ENCODE assay signal across 31 cellular contexts in genomic region chr1:76115186-76115585, GRCh38. TPM values are rescaled to one million over a fixed set of nuclear protein-coding genes. Genes with fewer than 3 reads are reported as not detected.
"Had no signal": no experiment of that assay in that cellular context is flagged by ENCODE, and none has a peak within 500 bp of the region (broad histone marks: within the 10 kb centered on the region; RNA-seq: fewer than 3 reads in every experiment).

No MANE protein-coding gene starts in this region.

- H3K4me2 ChIP-seq: smooth muscle cell had no signal

- H3K27ac Mint-ChIP-seq: immature natural killer cell; naive thymus-derived CD4-positive, alpha-beta T cell; natural killer cell treated with Interleukin-12 subunit alpha and Interleukin-12 subunit beta and Interleukin-15 and Interleukin-18, amount 100 ng/mL, for 72 hours; stimulated activated naive B cell treated with anti-CD40 and anti-IgM and Interleukin-4, amounts not matched to agents 10 μg/mL and 1 μg/mL and 100 μg/mL, for 72 hours had no signal

- FAIRE-seq: islet of Langerhans, kidney, pancreas had no signal

- H3K36me3 Mint-ChIP-seq: immature natural killer cell; natural killer cell treated with Interleukin-12 subunit alpha and Interleukin-12 subunit beta and Interleukin-15 and Interleukin-18, amount 100 ng/mL, for 72 hours; stimulated activated naive B cell treated with anti-CD40 and anti-IgM and Interleukin-4, amounts not matched to agents 10 μg/mL and 1 μg/mL and 100 μg/mL, for 72 hours had no signal

- H3K4me3 ChIP-seq: left lung, lung, mucosa of descending colon, pancreas, prostate gland, right atrium auricular region, right lobe of liver, smooth muscle cell, stomach, testis, thyroid gland, transverse colon, upper lobe of left lung, vagina had no signal

- H3K9me3 Mint-ChIP-seq: immature natural killer cell; natural killer cell treated with Interleukin-12 subunit alpha and Interleukin-12 subunit beta and Interleukin-15 and Interleukin-18, amount 100 ng/mL, for 72 hours; neural crest cell; stimulated activated naive B cell treated with anti-CD40 and anti-IgM and Interleukin-4, amounts not matched to agents 10 μg/mL and 1 μg/mL and 100 μg/mL, for 72 hours had no signal

- ATAC-seq: left lung; mucosa of descending colon; naive thymus-derived CD4-positive, alpha-beta T cell; natural killer cell treated with Interleukin-12 subunit alpha and Interleukin-12 subunit beta and Interleukin-15 and Interleukin-18, amount 100 ng/mL, for 72 hours; pancreas; right lobe of liver; stimulated activated naive B cell treated with anti-CD40 and anti-IgM and Interleukin-4, amounts not matched to agents 10 μg/mL and 1 μg/mL and 100 μg/mL, for 72 hours; stimulated activated naive CD8-positive, alpha-beta T cell treated with anti-CD3 and anti-CD28 coated beads, Interleukin-15, Interleukin-2, amounts not matched to agents 100 U/mL and 50 U/mL, for 24 hours had no signal

- H3K4me1 ChIP-seq: pancreas, prostate gland, right atrium auricular region, right lobe of liver, testis, transverse colon, vagina had no signal

- H3K36me3 ChIP-seq: left lung, pancreas, prostate gland, right atrium auricular region, right lobe of liver, stomach, thyroid gland, transverse colon, upper lobe of left lung, vagina had no signal

- H3K4me3 Mint-ChIP-seq: immature natural killer cell; naive thymus-derived CD4-positive, alpha-beta T cell; natural killer cell treated with Interleukin-12 subunit alpha and Interleukin-12 subunit beta and Interleukin-15 and Interleukin-18, amount 100 ng/mL, for 72 hours; neural crest cell; stimulated activated naive B cell treated with anti-CD40 and anti-IgM and Interleukin-4, amounts not matched to agents 10 μg/mL and 1 μg/mL and 100 μg/mL, for 72 hours had no signal

- DNase-seq: hypothalamus; immature natural killer cell; kidney; left colon; left lung; midbrain; mucosa of descending colon; naive thymus-derived CD4-positive, alpha-beta T cell; nucleus accumbens; pancreas; posterior cingulate gyrus; right lobe of liver; stimulated activated CD4-positive, alpha-beta T cell treated with anti-CD3 and anti-CD28 coated beads, Interleukin-2, amount 100 ng/mL, for 24 hours; stimulated activated CD4-positive, alpha-beta T cell treated with anti-CD3 and anti-CD28 coated beads, Interleukin-4, amount 100 ng/mL, for 1 hour; stimulated activated naive B cell treated with anti-CD40 and anti-IgM and Interleukin-4, amounts not matched to agents 10 μg/mL and 1 μg/mL and 100 μg/mL, for 72 hours; stimulated activated naive CD8-positive, alpha-beta T cell treated with anti-CD3 and anti-CD28 coated beads, Interleukin-15, Interleukin-2, amounts not matched to agents 100 U/mL and 50 U/mL, for 24 hours; stomach; testis; thyroid gland; transverse colon; upper lobe of left lung had no signal

- H3K27ac ChIP-seq: left lung, pancreas, prostate gland, right atrium auricular region, right lobe of liver, stomach, testis, thyroid gland, transverse colon, upper lobe of left lung, vagina had no signal

- H3K27me3 Mint-ChIP-seq: stimulated activated naive B cell treated with anti-CD40 and anti-IgM and Interleukin-4, amounts not matched to agents 10 μg/mL and 1 μg/mL and 100 μg/mL, for 72 hours had no signal

- H3K4me1 Mint-ChIP-seq: immature natural killer cell had no signal

- H3K27me3 ChIP-seq: left lung, pancreas, right atrium auricular region, right lobe of liver, stomach, testis, thyroid gland, transverse colon, upper lobe of left lung, vagina had no signal

- H3K9me3 ChIP-seq: left lung, mucosa of descending colon, pancreas, prostate gland, right atrium auricular region, right lobe of liver, stomach, testis, thyroid gland, transverse colon, upper lobe of left lung, vagina had no signal

RNA-seq across cellular contexts. Expression of gene ST6GALNAC3, which starts 40.6 kb away (rescaled TPM):
- total RNA-seq: myocyte, osteoblast had no signal
- polyA plus RNA-seq: immature natural killer cell had no signal
